ENCODE assay signal across 2 cellular contexts in the genomic region with DNA sequence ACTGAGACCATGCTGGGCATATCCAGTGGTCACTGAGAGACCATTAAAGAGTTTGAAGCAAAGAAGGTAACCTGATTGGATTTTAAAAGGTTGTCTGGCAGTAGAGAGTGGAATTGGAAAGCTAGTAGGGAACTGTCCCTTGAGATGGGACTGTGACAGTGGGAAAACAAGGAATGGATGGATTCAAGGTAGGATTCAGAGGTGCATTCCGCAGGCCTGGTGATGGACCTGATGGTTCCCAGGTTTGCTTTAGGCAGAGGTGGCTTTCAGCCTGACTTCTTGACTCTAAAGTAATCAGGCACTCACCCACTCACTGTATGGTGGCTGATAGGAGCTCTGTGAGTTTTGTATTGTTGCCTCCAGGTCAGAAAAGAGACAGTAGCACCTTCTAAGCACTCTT.
TF ChIP-seq lines count a peak whose summit lies in the region.

No MANE protein-coding gene starts in this region.

TF ChIP-seq in SK-N-SH, 30 proteins besides CTCF, POLR2A, EP300 and RAD21 (continued from another document):
- TF ChIP-seq, protein P1, sequence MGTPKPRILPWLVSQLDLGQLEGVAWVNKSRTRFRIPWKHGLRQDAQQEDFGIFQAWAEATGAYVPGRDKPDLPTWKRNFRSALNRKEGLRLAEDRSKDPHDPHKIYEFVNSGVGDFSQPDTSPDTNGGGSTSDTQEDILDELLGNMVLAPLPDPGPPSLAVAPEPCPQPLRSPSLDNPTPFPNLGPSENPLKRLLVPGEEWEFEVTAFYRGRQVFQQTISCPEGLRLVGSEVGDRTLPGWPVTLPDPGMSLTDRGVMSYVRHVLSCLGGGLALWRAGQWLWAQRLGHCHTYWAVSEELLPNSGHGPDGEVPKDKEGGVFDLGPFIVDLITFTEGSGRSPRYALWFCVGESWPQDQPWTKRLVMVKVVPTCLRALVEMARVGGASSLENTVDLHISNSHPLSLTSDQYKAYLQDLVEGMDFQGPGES (IDR thresholded peaks at IDR 0.05; ENCODE audit: low read depth, low read length): no peak
- TF ChIP-seq, protein P2, sequence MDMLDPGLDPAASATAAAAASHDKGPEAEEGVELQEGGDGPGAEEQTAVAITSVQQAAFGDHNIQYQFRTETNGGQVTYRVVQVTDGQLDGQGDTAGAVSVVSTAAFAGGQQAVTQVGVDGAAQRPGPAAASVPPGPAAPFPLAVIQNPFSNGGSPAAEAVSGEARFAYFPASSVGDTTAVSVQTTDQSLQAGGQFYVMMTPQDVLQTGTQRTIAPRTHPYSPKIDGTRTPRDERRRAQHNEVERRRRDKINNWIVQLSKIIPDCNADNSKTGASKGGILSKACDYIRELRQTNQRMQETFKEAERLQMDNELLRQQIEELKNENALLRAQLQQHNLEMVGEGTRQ (IDR thresholded peaks at IDR 0.05; ENCODE audit: borderline replicate concordance, low read depth, low read length): no peak
- no peak for TF ChIP-seq GATA2 (CRISPR knock-in tag; IDR thresholded peaks at IDR 0.05)
- TF ChIP-seq NFIC (IDR thresholded peaks at IDR 0.05; ENCODE audit: borderline replicate concordance): no peak
- TF ChIP-seq, protein P3, sequence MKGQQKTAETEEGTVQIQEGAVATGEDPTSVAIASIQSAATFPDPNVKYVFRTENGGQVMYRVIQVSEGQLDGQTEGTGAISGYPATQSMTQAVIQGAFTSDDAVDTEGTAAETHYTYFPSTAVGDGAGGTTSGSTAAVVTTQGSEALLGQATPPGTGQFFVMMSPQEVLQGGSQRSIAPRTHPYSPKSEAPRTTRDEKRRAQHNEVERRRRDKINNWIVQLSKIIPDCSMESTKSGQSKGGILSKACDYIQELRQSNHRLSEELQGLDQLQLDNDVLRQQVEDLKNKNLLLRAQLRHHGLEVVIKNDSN (IDR thresholded peaks at IDR 0.05; ENCODE audit: borderline replicate concordance, low read depth): no peak
- no peak for TF ChIP-seq SMC3 (IDR thresholded peaks at IDR 0.05; ENCODE audit: low read depth, low read length)
- TF ChIP-seq, protein P4, sequence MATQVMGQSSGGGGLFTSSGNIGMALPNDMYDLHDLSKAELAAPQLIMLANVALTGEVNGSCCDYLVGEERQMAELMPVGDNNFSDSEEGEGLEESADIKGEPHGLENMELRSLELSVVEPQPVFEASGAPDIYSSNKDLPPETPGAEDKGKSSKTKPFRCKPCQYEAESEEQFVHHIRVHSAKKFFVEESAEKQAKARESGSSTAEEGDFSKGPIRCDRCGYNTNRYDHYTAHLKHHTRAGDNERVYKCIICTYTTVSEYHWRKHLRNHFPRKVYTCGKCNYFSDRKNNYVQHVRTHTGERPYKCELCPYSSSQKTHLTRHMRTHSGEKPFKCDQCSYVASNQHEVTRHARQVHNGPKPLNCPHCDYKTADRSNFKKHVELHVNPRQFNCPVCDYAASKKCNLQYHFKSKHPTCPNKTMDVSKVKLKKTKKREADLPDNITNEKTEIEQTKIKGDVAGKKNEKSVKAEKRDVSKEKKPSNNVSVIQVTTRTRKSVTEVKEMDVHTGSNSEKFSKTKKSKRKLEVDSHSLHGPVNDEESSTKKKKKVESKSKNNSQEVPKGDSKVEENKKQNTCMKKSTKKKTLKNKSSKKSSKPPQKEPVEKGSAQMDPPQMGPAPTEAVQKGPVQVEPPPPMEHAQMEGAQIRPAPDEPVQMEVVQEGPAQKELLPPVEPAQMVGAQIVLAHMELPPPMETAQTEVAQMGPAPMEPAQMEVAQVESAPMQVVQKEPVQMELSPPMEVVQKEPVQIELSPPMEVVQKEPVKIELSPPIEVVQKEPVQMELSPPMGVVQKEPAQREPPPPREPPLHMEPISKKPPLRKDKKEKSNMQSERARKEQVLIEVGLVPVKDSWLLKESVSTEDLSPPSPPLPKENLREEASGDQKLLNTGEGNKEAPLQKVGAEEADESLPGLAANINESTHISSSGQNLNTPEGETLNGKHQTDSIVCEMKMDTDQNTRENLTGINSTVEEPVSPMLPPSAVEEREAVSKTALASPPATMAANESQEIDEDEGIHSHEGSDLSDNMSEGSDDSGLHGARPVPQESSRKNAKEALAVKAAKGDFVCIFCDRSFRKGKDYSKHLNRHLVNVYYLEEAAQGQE (IDR thresholded peaks at IDR 0.05; ENCODE audit: low read depth, low read length): no peak
- no peak for TF ChIP-seq TCF12 (IDR thresholded peaks at IDR 0.05)
- no peak for TF ChIP-seq SIN3A (IDR thresholded peaks at IDR 0.05; ENCODE audit: borderline replicate concordance, low read depth, low read length)
- no peak for TF ChIP-seq RFX5 (IDR thresholded peaks at IDR 0.05; ENCODE audit: low read length)
- TF ChIP-seq NRF1 (IDR thresholded peaks at IDR 0.05; ENCODE audit: low read depth, low read length): no peak
- no peak for TF ChIP-seq GABPA (IDR thresholded peaks at IDR 0.05; ENCODE audit: low read depth)
- TF ChIP-seq FOSL2 (IDR thresholded peaks at IDR 0.05; ENCODE audit: borderline replicate concordance, low read depth): no peak

TF ChIP-seq in SK-N-SH treated with all-trans-retinoic acid at 6 μM for 48 hours, 23 proteins besides CTCF, POLR2A, EP300 and RAD21 (continued from another document):
- TF ChIP-seq, protein P5, sequence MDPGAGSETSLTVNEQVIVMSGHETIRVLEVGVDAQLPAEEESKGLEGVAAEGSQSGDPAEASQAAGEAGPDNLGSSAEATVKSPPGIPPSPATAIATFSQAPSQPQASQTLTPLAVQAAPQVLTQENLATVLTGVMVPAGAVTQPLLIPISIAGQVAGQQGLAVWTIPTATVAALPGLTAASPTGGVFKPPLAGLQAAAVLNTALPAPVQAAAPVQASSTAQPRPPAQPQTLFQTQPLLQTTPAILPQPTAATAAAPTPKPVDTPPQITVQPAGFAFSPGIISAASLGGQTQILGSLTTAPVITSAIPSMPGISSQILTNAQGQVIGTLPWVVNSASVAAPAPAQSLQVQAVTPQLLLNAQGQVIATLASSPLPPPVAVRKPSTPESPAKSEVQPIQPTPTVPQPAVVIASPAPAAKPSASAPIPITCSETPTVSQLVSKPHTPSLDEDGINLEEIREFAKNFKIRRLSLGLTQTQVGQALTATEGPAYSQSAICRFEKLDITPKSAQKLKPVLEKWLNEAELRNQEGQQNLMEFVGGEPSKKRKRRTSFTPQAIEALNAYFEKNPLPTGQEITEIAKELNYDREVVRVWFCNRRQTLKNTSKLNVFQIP (CRISPR knock-in tag; IDR thresholded peaks at IDR 0.05; ENCODE audit: borderline replicate concordance, low read depth): no peak
- no peak for TF ChIP-seq CSDC2 (CRISPR knock-in tag; IDR thresholded peaks at IDR 0.05)
- TF ChIP-seq ZFP30 (CRISPR knock-in tag; IDR thresholded peaks at IDR 0.05): no peak
- TF ChIP-seq ARNTL (CRISPR knock-in tag; IDR thresholded peaks at IDR 0.05; ENCODE audit: borderline replicate concordance, low read depth): no peak
- TF ChIP-seq, protein P6, sequence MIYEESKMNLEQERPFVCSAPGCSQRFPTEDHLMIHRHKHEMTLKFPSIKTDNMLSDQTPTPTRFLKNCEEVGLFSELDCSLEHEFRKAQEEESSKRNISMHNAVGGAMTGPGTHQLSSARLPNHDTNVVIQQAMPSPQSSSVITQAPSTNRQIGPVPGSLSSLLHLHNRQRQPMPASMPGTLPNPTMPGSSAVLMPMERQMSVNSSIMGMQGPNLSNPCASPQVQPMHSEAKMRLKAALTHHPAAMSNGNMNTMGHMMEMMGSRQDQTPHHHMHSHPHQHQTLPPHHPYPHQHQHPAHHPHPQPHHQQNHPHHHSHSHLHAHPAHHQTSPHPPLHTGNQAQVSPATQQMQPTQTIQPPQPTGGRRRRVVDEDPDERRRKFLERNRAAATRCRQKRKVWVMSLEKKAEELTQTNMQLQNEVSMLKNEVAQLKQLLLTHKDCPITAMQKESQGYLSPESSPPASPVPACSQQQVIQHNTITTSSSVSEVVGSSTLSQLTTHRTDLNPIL (CRISPR knock-in tag; IDR thresholded peaks at IDR 0.05; ENCODE audit: low read depth): no peak
- TF ChIP-seq, protein P7, sequence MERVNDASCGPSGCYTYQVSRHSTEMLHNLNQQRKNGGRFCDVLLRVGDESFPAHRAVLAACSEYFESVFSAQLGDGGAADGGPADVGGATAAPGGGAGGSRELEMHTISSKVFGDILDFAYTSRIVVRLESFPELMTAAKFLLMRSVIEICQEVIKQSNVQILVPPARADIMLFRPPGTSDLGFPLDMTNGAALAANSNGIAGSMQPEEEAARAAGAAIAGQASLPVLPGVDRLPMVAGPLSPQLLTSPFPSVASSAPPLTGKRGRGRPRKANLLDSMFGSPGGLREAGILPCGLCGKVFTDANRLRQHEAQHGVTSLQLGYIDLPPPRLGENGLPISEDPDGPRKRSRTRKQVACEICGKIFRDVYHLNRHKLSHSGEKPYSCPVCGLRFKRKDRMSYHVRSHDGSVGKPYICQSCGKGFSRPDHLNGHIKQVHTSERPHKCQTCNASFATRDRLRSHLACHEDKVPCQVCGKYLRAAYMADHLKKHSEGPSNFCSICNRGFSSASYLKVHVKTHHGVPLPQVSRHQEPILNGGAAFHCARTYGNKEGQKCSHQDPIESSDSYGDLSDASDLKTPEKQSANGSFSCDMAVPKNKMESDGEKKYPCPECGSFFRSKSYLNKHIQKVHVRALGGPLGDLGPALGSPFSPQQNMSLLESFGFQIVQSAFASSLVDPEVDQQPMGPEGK (CRISPR knock-in tag; IDR thresholded peaks at IDR 0.05; ENCODE audit: borderline replicate concordance): no peak
- TF ChIP-seq GLIS3 (CRISPR knock-in tag; IDR thresholded peaks at IDR 0.05): no peak
- no peak for TF ChIP-seq TOX (CRISPR knock-in tag; IDR thresholded peaks at IDR 0.05; ENCODE audit: borderline replicate concordance)
